ENCODE assay signal across 13 cellular contexts in genomic region chr5:80248378-80248777, GRCh38. TPM values are rescaled to one million over a fixed set of nuclear protein-coding genes. Genes with fewer than 3 reads are reported as not detected.
DNase-seq lines count a peak whose midpoint lies in the region; ATAC-seq and TF ChIP-seq lines count a peak whose summit lies in the region.
"Had no signal": no experiment of that assay in that cellular context is flagged by ENCODE, and none has a peak within 500 bp of the region (broad histone marks: within the 10 kb centered on the region; RNA-seq: fewer than 3 reads in every experiment).

No MANE protein-coding gene starts in this region.

- peaks cover 8 to 37% (median 29%) of the 10 kb centered on the region in 11 experiments for H3K9me3 ChIP-seq in BLaER1 treated with 17β-estradiol and CSF1 and Interleukin-3, amounts not matched to agents 10 nM and 100 nM (replicated peaks in 1 of 11)
- no peaks in the 10 kb centered on the region for H3K9me3 ChIP-seq in GM23248 (ENCODE audit: low read depth)
- peaks cover under 1% of the 10 kb centered on the region for H3K9me3 ChIP-seq in hepatocyte (ENCODE audit: low read depth)
- no peaks in the 10 kb centered on the region for H3K9me3 ChIP-seq in suprapubic skin
- H3K9me3 ChIP-seq: uterus had no signal

- peaks cover 37% of the 10 kb centered on the region for H3F3A ChIP-seq in GM23248 (ENCODE audit: insufficient read depth)

- WGBS in GM23248 (ENCODE audit: low coverage in 1 of 2, low lambda C conversion rate in 2 of 2, missing lambda C conversion rate in 2 of 2), 2 experiments: 95 to 100% methylated on average over 2 of the region's 2 CpGs
- 73% methylated on average over 2 of the region's 2 CpGs for WGBS in hepatocyte (ENCODE audit: low lambda C conversion rate, missing lambda C conversion rate)
- 90% methylated on average over 2 of the region's 2 CpGs for WGBS in suprapubic skin

- H4K20me1 ChIP-seq in BLaER1 treated with 17β-estradiol and CSF1 and Interleukin-3, amounts not matched to agents 10 nM and 100 nM: peaks cover 41 to 73% (median 65%) of the 10 kb centered on the region in 11 experiments
- H4K20me1 ChIP-seq in GM23248 (ENCODE audit: insufficient read depth): no peaks in the 10 kb centered on the region
- peaks cover 13% of the 10 kb centered on the region for H4K20me1 ChIP-seq in hepatocyte (ENCODE audit: insufficient read depth, poor library complexity, severe bottlenecking)

- peaks cover 19% of the 10 kb centered on the region for H3K36me3 Mint-ChIP-seq in activated CD4-positive, alpha-beta memory T cell treated with anti-CD3 and anti-CD28 coated beads for 36 hours

- peaks cover 1% of the 10 kb centered on the region for H3K9me3 Mint-ChIP-seq in activated CD4-positive, alpha-beta memory T cell treated with anti-CD3 and anti-CD28 coated beads for 36 hours

- POLR2A ChIA-PET in activated CD4-positive, alpha-beta memory T cell treated with anti-CD3 and anti-CD28 coated beads for 36 hours (lab: Charles Lee): interaction anchor here (1.0 to 1.4 kb wide), 2 partner anchors 14 to 54 kb away, joined by 4 read pairs; no protein-coding TSS in a partner anchor

- peak overlapping the region; percentile 72 for H3K27ac Mint-ChIP-seq in activated CD4-positive, alpha-beta memory T cell treated with anti-CD3 and anti-CD28 coated beads for 36 hours

- peaks cover 55 to 97% (median 65%) of the 10 kb centered on the region in 10 experiments for H3K4me1 ChIP-seq in BLaER1 treated with 17β-estradiol and CSF1 and Interleukin-3, amounts not matched to agents 10 nM and 100 nM
- H3K4me1 ChIP-seq in GM23248 (ENCODE audit: insufficient read depth) (peaks cover 27% of the 10 kb centered on the region), hepatocyte (ENCODE audit: insufficient read depth) (peaks cover 43% of the 10 kb centered on the region), suprapubic skin (peaks cover 65% of the 10 kb centered on the region)

- peak overlapping the region; percentile 31 to 93 (median 56); a peak in 21 of 22 replicates for H3K4me2 ChIP-seq in BLaER1 treated with 17β-estradiol and CSF1 and Interleukin-3, amounts not matched to agents 10 nM and 100 nM
- peak overlapping the region; percentile 81 for H3K4me2 ChIP-seq in GM23248 (ENCODE audit: unreplicated experiment)
- H3K4me2 ChIP-seq in hepatocyte: no peak overlapping the region

- no peak for ATAC-seq in HG03280 (IDR thresholded peaks at IDR 0.05; ENCODE audit: unreplicated experiment)
- ATAC-seq: body of pancreas had no signal

- no peaks in the 10 kb centered on the region for H3K9me2 ChIP-seq in GM23248 (ENCODE audit: insufficient read depth)
- H3K9me2 ChIP-seq in hepatocyte (replicated peaks; ENCODE audit: insufficient read depth): no peaks in the 10 kb centered on the region

- TF ChIP-seq EP300 in suprapubic skin (IDR thresholded peaks at IDR 0.05): no peak

- TF ChIP-seq POLR2A in suprapubic skin (IDR thresholded peaks at IDR 0.05): no peak

- H2AFZ ChIP-seq in GM23248 (no peak overlapping the region), hepatocyte (no peak overlapping the region)

- in situ Hi-C loops in GM23248 (cut with MboI): no loop called here

- peak overlapping the region; percentile 49 for H3K4me3 Mint-ChIP-seq in activated CD4-positive, alpha-beta memory T cell treated with anti-CD3 and anti-CD28 coated beads for 36 hours

- H3K79me2 ChIP-seq in GM23248 (ENCODE audit: insufficient read depth) (peaks cover 84% of the 10 kb centered on the region), hepatocyte (peaks cover 87% of the 10 kb centered on the region)

- peak overlapping the region in 1 of 10 experiments; percentile 22; a peak in 1 of 20 replicates for H3K4me3 ChIP-seq in BLaER1 treated with 17β-estradiol and CSF1 and Interleukin-3, amounts not matched to agents 10 nM and 100 nM
- no peak overlapping the region for H3K4me3 ChIP-seq in GM23248
- no peak overlapping the region for H3K4me3 ChIP-seq in hepatocyte
- no peak overlapping the region for H3K4me3 ChIP-seq in suprapubic skin
- H3K4me3 ChIP-seq: body of pancreas, HAP-1, uterus had no signal

- CTCF ChIA-PET in activated CD4-positive, alpha-beta memory T cell treated with anti-CD3 and anti-CD28 coated beads for 36 hours (lab: Charles Lee): no interaction called here

- TF ChIP-seq CTCF in hepatocyte (IDR thresholded peaks at IDR 0.05; ENCODE audit: poor library complexity) (no peak), suprapubic skin (IDR thresholded peaks at IDR 0.05) (no peak)

- peak overlapping the region in 2 of 11 experiments; percentile 81 to 88; a peak in 2 of 22 replicates for H3K9ac ChIP-seq in BLaER1 treated with 17β-estradiol and CSF1 and Interleukin-3, amounts not matched to agents 10 nM and 100 nM
- no peak overlapping the region for H3K9ac ChIP-seq in GM23248

- peaks cover 77% of the 10 kb centered on the region for H3K4me1 Mint-ChIP-seq in activated CD4-positive, alpha-beta memory T cell treated with anti-CD3 and anti-CD28 coated beads for 36 hours (ENCODE audit: low read depth)

- H3K27me3 ChIP-seq in BLaER1 treated with 17β-estradiol and CSF1 and Interleukin-3, amounts not matched to agents 10 nM and 100 nM: no peaks in the 10 kb centered on the region
- H3K27me3 ChIP-seq in GM23248 (replicated peaks; ENCODE audit: insufficient read depth): no peaks in the 10 kb centered on the region
- no peaks in the 10 kb centered on the region for H3K27me3 ChIP-seq in hepatocyte
- no peaks in the 10 kb centered on the region for H3K27me3 ChIP-seq in suprapubic skin
- H3K27me3 ChIP-seq: body of pancreas, uterus had no signal

- DNase-seq in GM23248: no peak
- DNase-seq in activated CD4-positive, alpha-beta memory T cell treated with anti-CD3 and anti-CD28 coated beads for 36 hours: no peak
- no peak for DNase-seq in hepatocyte (ENCODE audit: low spot score)
- DNase-seq in putamen (ENCODE audit: low spot score): no peak
- no peak for DNase-seq in NCI-H1436 (lab: John Stamatoyannopoulos, UW)
- no peak for DNase-seq in suprapubic skin (ENCODE audit: low spot score in 2 of 2)
- DNase-seq: activated CD4-positive, alpha-beta T cell treated with anti-CD3 and anti-CD28 coated beads, Interleukin-2, amount 50 U/mL, for 4 hours; body of pancreas; NCI-H510A treated with DMSO at 0.1 percent for 48 hours; uterus had no signal

- H3K27me3 Mint-ChIP-seq in activated CD4-positive, alpha-beta memory T cell treated with anti-CD3 and anti-CD28 coated beads for 36 hours: no peaks in the 10 kb centered on the region

- intact Hi-C loops in activated CD4-positive, alpha-beta memory T cell treated with anti-CD3 and anti-CD28 coated beads for 36 hours (cut with micrococcal nuclease): no loop called here

- peak overlapping the region in 6 of 11 experiments; percentile 50 to 97 (median 82); a peak in 8 of 22 replicates for H3K27ac ChIP-seq in BLaER1 treated with 17β-estradiol and CSF1 and Interleukin-3, amounts not matched to agents 10 nM and 100 nM
- no peak overlapping the region for H3K27ac ChIP-seq in GM23248
- peak overlapping the region; percentile 87 for H3K27ac ChIP-seq in hepatocyte
- H3K27ac ChIP-seq in suprapubic skin: no peak overlapping the region

- H3K36me3 ChIP-seq in BLaER1 treated with 17β-estradiol and CSF1 and Interleukin-3, amounts not matched to agents 10 nM and 100 nM: peaks cover 15 to 100% (median 94%) of the 10 kb centered on the region in 11 experiments; a peak in 21 of 22 replicates
- H3K36me3 ChIP-seq in GM23248 (ENCODE audit: low read depth): no peaks in the 10 kb centered on the region
- no peaks in the 10 kb centered on the region for H3K36me3 ChIP-seq in hepatocyte (replicated peaks; ENCODE audit: insufficient read depth, low read depth)
- no peaks in the 10 kb centered on the region for H3K36me3 ChIP-seq in suprapubic skin
- H3K36me3 ChIP-seq: HAP-1, uterus had no signal

RNA-seq across cellular contexts. Expression of gene SERINC5, which starts 7.5 kb away (rescaled TPM):
- total RNA-seq in GM23248 (2014; rRNA removed; shearing (Covaris generic)): 11.7 and 11.8 TPM in 2 replicates
- polyA plus RNA-seq in GM23248 (2016; fragmentation: Nextera tagmentation; extraction: Ambion mirVana) (5.4 TPM in 2 replicates), hepatocyte (19.3 and 21.7 TPM in 2 replicates)
- 10 to 100 TPM; 42.8 to 48.0 TPM for total RNA-seq in activated CD4-positive, alpha-beta memory T cell treated with anti-CD3 and anti-CD28 coated beads for 36 hours
- total RNA-seq in hepatocyte (70.2 and 77.6 TPM in 2 replicates), suprapubic skin (10 to 100 TPM; 53.8 to 68.8 (median 62.5) TPM)

Comparison
In these comparisons a context has a peak if more than half of its experiments do, and no peak if none do; other contexts are left out.
1. H3K27ac ChIP-seq: peak in BLaER1 treated with 17β-estradiol and CSF1 and Interleukin-3, amounts not matched to agents 10 nM and 100 nM (6 of 11) and hepatocyte (single experiment); none in GM23248 (single experiment) and suprapubic skin (single experiment).